ENCODE assay signal across 8 cellular contexts in genomic region chr11:47642099-47642855, GRCh38.
DNase-seq lines count a peak whose midpoint lies in the region; ATAC-seq, FAIRE-seq and TF ChIP-seq lines count a peak whose summit lies in the region.

MTCH2 (minus strand) TSS chr11:47642559; CDS start chr11:47642465, 94 bp downstream.

- peak; percentile 84 for FAIRE-seq in H54 (lab: Jason Lieb, UNC)

- H3K4me1 Mint-ChIP-seq in nephron = peaks cover 12% of the 10 kb centered on the region
- peaks cover 34% of the 10 kb centered on the region for H3K4me1 Mint-ChIP-seq in stimulated activated naive CD8-positive, alpha-beta T cell treated with anti-CD3 and anti-CD28 coated beads, Interleukin-15, Interleukin-2, amounts not matched to agents 100 ng/mL and 50 ng/mL, for 24 hours (ENCODE audit: low read depth)

- peaks cover 18% of the 10 kb centered on the region for H3K36me3 Mint-ChIP-seq in nephron (ENCODE audit: low read depth)
- H3K36me3 Mint-ChIP-seq in stimulated activated naive CD8-positive, alpha-beta T cell treated with anti-CD3 and anti-CD28 coated beads, Interleukin-15, Interleukin-2, amounts not matched to agents 100 ng/mL and 50 ng/mL, for 24 hours (ENCODE audit: low read depth) = peaks cover 29% of the 10 kb centered on the region

- H3K9me3 ChIP-seq in RWPE2 (ENCODE audit: severe bottlenecking) = no peaks in the 10 kb centered on the region

- peak within 1 kb of the TSS; percentile 43 for H3K27ac ChIP-seq in RWPE2 (ENCODE audit: poor library complexity, severe bottlenecking)

- H3K4me3 ChIP-seq in RWPE2 (ENCODE audit: severe bottlenecking) (peak within 1 kb of the TSS; percentile 83), fibroblast of pulmonary artery (replicated peaks; ENCODE audit: low read depth, low read length) (peak within 1 kb of the TSS; percentile 85)

- H3K27me3 ChIP-seq in RWPE2 (ENCODE audit: insufficient read depth, poor library complexity, severe bottlenecking) = no peaks in the 10 kb centered on the region

- H3K9me3 Mint-ChIP-seq in nephron = no peaks in the 10 kb centered on the region
- H3K9me3 Mint-ChIP-seq in stimulated activated naive CD8-positive, alpha-beta T cell treated with anti-CD3 and anti-CD28 coated beads, Interleukin-15, Interleukin-2, amounts not matched to agents 100 ng/mL and 50 ng/mL, for 24 hours = no peaks in the 10 kb centered on the region

- peak; percentile 87 for ATAC-seq in RWPE2 (ENCODE audit: low read depth)

- peak; percentile 49 for TF ChIP-seq CTCF in RWPE2 (IDR thresholded peaks at IDR 0.05; ENCODE audit: poor library complexity, severe bottlenecking)
- TF ChIP-seq CTCF in fibroblast of pulmonary artery (IDR thresholded peaks at IDR 0.05; ENCODE audit: low read length, missing control alignments) = no peak
- peak in 1 of 3 experiments; percentile 27 for TF ChIP-seq CTCF in nephron (IDR thresholded peaks at IDR 0.05; ENCODE audit: unreplicated experiment in 3 of 3)

- peaks cover 5% of the 10 kb centered on the region for H3K4me1 ChIP-seq in RWPE2 (ENCODE audit: insufficient read depth, poor library complexity, severe bottlenecking)

- peak within 1 kb of the TSS; percentile 75 to 96 (median 94) for H3K27ac Mint-ChIP-seq in nephron
- H3K27ac Mint-ChIP-seq in stimulated activated naive CD8-positive, alpha-beta T cell treated with anti-CD3 and anti-CD28 coated beads, Interleukin-15, Interleukin-2, amounts not matched to agents 100 ng/mL and 50 ng/mL, for 24 hours = peak within 1 kb of the TSS; percentile 95

- H3K27me3 Mint-ChIP-seq in nephron (ENCODE audit: low read depth) = no peaks in the 10 kb centered on the region
- H3K27me3 Mint-ChIP-seq in stimulated activated naive CD8-positive, alpha-beta T cell treated with anti-CD3 and anti-CD28 coated beads, Interleukin-15, Interleukin-2, amounts not matched to agents 100 ng/mL and 50 ng/mL, for 24 hours = no peaks in the 10 kb centered on the region

- peak within 1 kb of the TSS; percentile 93 to 98 (median 97) for H3K4me3 Mint-ChIP-seq in nephron
- peak within 1 kb of the TSS; percentile 97 for H3K4me3 Mint-ChIP-seq in stimulated activated naive CD8-positive, alpha-beta T cell treated with anti-CD3 and anti-CD28 coated beads, Interleukin-15, Interleukin-2, amounts not matched to agents 100 ng/mL and 50 ng/mL, for 24 hours

- peaks cover 28% of the 10 kb centered on the region for H3K36me3 ChIP-seq in RWPE2 (ENCODE audit: low read depth)

- DNase-seq in EL (peak; percentile 98), H54 (ENCODE audit: insufficient read length, low spot score) (peak; percentile 97), LoVo (ENCODE audit: low spot score) (peak; percentile 97), RWPE2 (ENCODE audit: low spot score) (peak; percentile 93), fibroblast of pulmonary artery (ENCODE audit: low read depth) (peak; percentile 99)
- DNase-seq in activated T-helper 9 cell treated with anti-CD3 and anti-CD28 coated beads, Interleukin-2, amount 50 U/mL, for 16 hours (ENCODE audit: low read depth) = peak; percentile 93

- TF ChIP-seq POLR2A in H54 (IDR thresholded peaks at IDR 0.05; ENCODE audit: low read depth, low read length) = peak; percentile 94

Comparison
In these comparisons a context has a peak if more than half of its experiments do, and no peak if none do; other contexts are left out.
1. Peak in every context shown above with its lines: DNase-seq, ATAC-seq, H3K4me3 ChIP-seq and H3K27ac ChIP-seq.